12 cellular contexts compared by ENCODE assay signal in genomic region chr3:167066977-167067843, GRCh38.
DNase-seq lines count a peak whose midpoint lies in the region; ATAC-seq and TF ChIP-seq lines count a peak whose summit lies in the region.
"Had no signal": no experiment of that assay in that cellular context is flagged by ENCODE, and none has a peak within 500 bp of the region (broad histone marks: within the 10 kb centered on the region; RNA-seq: fewer than 3 reads in every experiment).

No MANE protein-coding gene starts in this region.

- no peak overlapping the region for H3K4me3 ChIP-seq in dorsolateral prefrontal cortex
- H3K4me3 ChIP-seq: A549 had no signal

- H3K27ac ChIP-seq in foreskin keratinocyte (no peak overlapping the region), dorsolateral prefrontal cortex (no peak overlapping the region), H9 (ENCODE audit: insufficient read length, low read depth, low read length) (no peak overlapping the region)
- H3K27ac ChIP-seq: A549 had no signal

- H3K27me3 Mint-ChIP-seq in H9 (ENCODE audit: low read depth) = no peaks in the 10 kb centered on the region

- H3K4me1 Mint-ChIP-seq in H9 = no peaks in the 10 kb centered on the region

- no peak overlapping the region for H2BK20ac ChIP-seq in H9 (ENCODE audit: low read depth, low read length, poor library complexity, severe bottlenecking)

- no peak overlapping the region for H3K23ac ChIP-seq in H9 (ENCODE audit: insufficient read length, low read depth, low read length)

- no peak overlapping the region for H3K18ac ChIP-seq in H9 (ENCODE audit: insufficient read length, low read depth, low read length)

- H2BK5ac ChIP-seq in H9 (ENCODE audit: insufficient read length, low read length) = no peak overlapping the region

- H3K23me2 ChIP-seq in H9 (ENCODE audit: insufficient read length, low read depth, low read length, poor library complexity, severe bottlenecking) = no peaks in the 10 kb centered on the region

- no peak overlapping the region for H2BK15ac ChIP-seq in H9 (ENCODE audit: low read depth, low read length)

- H3K14ac ChIP-seq in H9 (ENCODE audit: insufficient read depth, low read length) = no peak overlapping the region

- H3K4me2 ChIP-seq in H9 (ENCODE audit: insufficient read depth, insufficient read length, low read length) = no peak overlapping the region
- H3K4me2 ChIP-seq: A549 had no signal

- H4K5ac ChIP-seq in H9 (ENCODE audit: insufficient read length, low read depth, low read length) = no peak overlapping the region

- H3K27ac Mint-ChIP-seq in H9 = no peak overlapping the region

- no peak overlapping the region for H4K91ac ChIP-seq in H9 (ENCODE audit: insufficient read length, low read depth, low read length)

- no peaks in the 10 kb centered on the region for H3K36me3 Mint-ChIP-seq in H9 (ENCODE audit: insufficient read depth in 1 of 3, low read depth in 3 of 3)

- no peaks in the 10 kb centered on the region for H3K9me3 Mint-ChIP-seq in H9

- no peak overlapping the region for H2AK5ac ChIP-seq in H9 (ENCODE audit: insufficient read length, low read length)

- peak; percentile 52 for DNase-seq in NCI-H2107 treated with DMSO at 0.1 percent for 48 hours (lab: John Stamatoyannopoulos, UW; ENCODE audit: unreplicated experiment)
- DNase-seq in NCI-H2107 (lab: John Stamatoyannopoulos, UW) = no peak
- DNase-seq in NCI-H2171 (lab: John Stamatoyannopoulos, UW) = peak; percentile 72
- peak in 1 of 2 donors; percentile 40 for DNase-seq in foreskin keratinocyte
- DNase-seq in dorsolateral prefrontal cortex = no peak
- no peak for DNase-seq in left ventricle myocardium superior
- no peak for DNase-seq in H9
- DNase-seq: activated naive CD4-positive, alpha-beta T cell treated with anti-CD3 and anti-CD28 coated beads, Interleukin-2, amount 50 U/mL, for 16 hours; GOT3; NCI-H1930 had no signal

- H3K79me1 ChIP-seq in H9 (ENCODE audit: insufficient read depth, low read depth, low read length, poor library complexity, severe bottlenecking) = no peaks in the 10 kb centered on the region

- H2BK120ac ChIP-seq in H9 (ENCODE audit: low read depth, low read length, poor library complexity, severe bottlenecking) = no peak overlapping the region

- TF ChIP-seq CTCF in foreskin keratinocyte (conservative IDR thresholded peaks at IDR 0.05) (no peak), dorsolateral prefrontal cortex (IDR thresholded peaks at IDR 0.05 in 54 of 56, conservative IDR thresholded peaks at IDR 0.05 in 2 of 56; ENCODE audit: low read depth in 1 of 56, partially characterized antibody in 56 of 56) (no peak), H9 (conservative IDR thresholded peaks at IDR 0.05) (no peak)

- no peak overlapping the region for H3K56ac ChIP-seq in H9 (ENCODE audit: insufficient read length, low read depth, low read length)

- H2BK12ac ChIP-seq in H9 (ENCODE audit: insufficient read length, low read depth, low read length) = no peak overlapping the region

- H3K9ac ChIP-seq in H9 (ENCODE audit: extremely low read depth, insufficient read length, low read length) = no peak overlapping the region

- H3K4me3 Mint-ChIP-seq in H9 = no peak overlapping the region

- H3K27me3 ChIP-seq in foreskin keratinocyte = no peaks in the 10 kb centered on the region
- H3K27me3 ChIP-seq in dorsolateral prefrontal cortex = no peaks in the 10 kb centered on the region
- no peaks in the 10 kb centered on the region for H3K27me3 ChIP-seq in H9 (ENCODE audit: insufficient read depth, low read length)

- no peak overlapping the region for H3K4ac ChIP-seq in H9 (ENCODE audit: low read depth, low read length)

- H2AFZ ChIP-seq in H9 (ENCODE audit: low read length) = no peak overlapping the region

- no peaks in the 10 kb centered on the region for H4K20me1 ChIP-seq in H9 (ENCODE audit: control insufficient read depth, insufficient read depth, insufficient read length)

- H3K9me3 ChIP-seq in H9 (ENCODE audit: control insufficient read depth, low read depth, low read length) = no peaks in the 10 kb centered on the region
- H3K9me3 ChIP-seq: A549 had no signal

- WGBS in H9 (ENCODE audit: extremely low coverage, insufficient read length, low lambda C conversion rate) = no CpG with 5 or more reads among the region's 6 CpGs

- H3T11ph ChIP-seq in H9 (ENCODE audit: low read length) = no peak overlapping the region

- H4K8ac ChIP-seq in H9 (replicated peaks; ENCODE audit: insufficient read length, low read depth, low read length) = no peak overlapping the region

- intact Hi-C loops in dorsolateral prefrontal cortex (cut with DNase I) (no loop called here), left ventricle myocardium superior (cut with micrococcal nuclease) (no loop called here)

- peak; percentile 9 for ATAC-seq in foreskin keratinocyte
- no peak for ATAC-seq in left ventricle myocardium superior
- ATAC-seq in HG02678 (IDR thresholded peaks at IDR 0.05; ENCODE audit: unreplicated experiment) = no peak
- ATAC-seq: A549 had no signal

- H3K4me1 ChIP-seq in foreskin keratinocyte (no peaks in the 10 kb centered on the region), H9 (ENCODE audit: insufficient read depth, low read length) (no peaks in the 10 kb centered on the region)
- H3K4me1 ChIP-seq: A549 had no signal

- no peaks in the 10 kb centered on the region for H3K79me2 ChIP-seq in H9 (ENCODE audit: insufficient read depth, low read length)

Comparison
In these comparisons a context has a peak if more than half of its experiments do, and no peak if none do; other contexts are left out.
1. DNase-seq: peak in NCI-H2107 treated with DMSO at 0.1 percent for 48 hours (single experiment) and NCI-H2171 (single experiment); none in NCI-H2107 (single experiment), dorsolateral prefrontal cortex (0 of 10), left ventricle myocardium superior (single experiment) and H9 (single experiment).